20 cellular contexts compared by ENCODE assay signal in the genomic region with DNA sequence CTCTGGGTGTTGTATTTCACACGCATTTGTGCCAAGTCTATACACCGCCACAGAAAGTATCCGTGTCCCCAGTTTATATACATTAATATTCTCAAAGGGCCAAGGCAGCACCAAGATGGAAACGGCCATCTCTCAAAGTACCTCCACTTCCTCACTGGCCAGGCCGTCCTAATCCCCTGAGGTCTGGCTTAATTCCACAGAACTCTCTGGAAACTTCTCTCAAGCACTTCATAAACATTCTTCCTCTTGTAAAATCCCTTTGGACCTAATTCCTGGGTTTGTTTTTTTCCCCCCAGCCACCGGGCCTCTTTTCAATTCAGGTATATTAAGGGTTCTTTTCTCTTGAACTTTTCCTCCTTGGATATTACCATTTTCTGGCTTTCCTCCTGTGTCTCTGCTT.
"Had no signal": no experiment of that assay in that cellular context is flagged by ENCODE, and none has a peak within 500 bp of the region (broad histone marks: within the 10 kb centered on the region; RNA-seq: fewer than 3 reads in every experiment).

No MANE protein-coding gene starts in this region.

- H3K9me3 ChIP-seq: colonic mucosa, heart left ventricle, mucosa of descending colon, pancreas, suprapubic skin, thyroid gland had no signal

- H3K27ac ChIP-seq: colonic mucosa, heart left ventricle, suprapubic skin, thyroid gland had no signal

- H3K4me3 ChIP-seq: colonic mucosa, heart left ventricle, mucosa of descending colon, pancreas, suprapubic skin, thyroid gland had no signal

- FAIRE-seq: frontal cortex, islet of Langerhans, pancreas, urothelium cell line had no signal

- H3K36me3 ChIP-seq: colonic mucosa, heart left ventricle, pancreas, suprapubic skin, thyroid gland had no signal

- H3K27me3 ChIP-seq: colonic mucosa, heart left ventricle, pancreas, suprapubic skin, thyroid gland had no signal

- DNase-seq: colonic mucosa; dermis blood vessel endothelial cell; effector CD4-positive, alpha-beta T cell; heart left ventricle; hypothalamus; kidney glomerular epithelial cell; mammary epithelial cell; mucosa of descending colon; natural killer cell; pancreas; right cardiac atrium; stimulated activated CD4-positive, alpha-beta T cell treated with anti-CD3 and anti-CD28 coated beads, Interleukin-4, amount 100 ng/mL, for 1 hour; stimulated activated CD8-positive, alpha-beta memory T cell treated with anti-CD3 and anti-CD28 coated beads, Interleukin-4, amount 100 ng/mL, for 48 hours; stimulated activated naive CD8-positive, alpha-beta T cell treated with anti-CD3 and anti-CD28 coated beads, Interleukin-15, Interleukin-2, amounts not matched to agents 100 U/mL and 50 U/mL, for 24 hours; thyroid gland had no signal

- H3K4me1 ChIP-seq: colonic mucosa had no signal

- ATAC-seq: heart left ventricle; mucosa of descending colon; natural killer cell; pancreas; right cardiac atrium; stimulated activated effector memory CD8-positive, alpha-beta T cell treated with anti-CD3 and anti-CD28 coated beads, Interleukin-12 subunit alpha, Interleukin-12 subunit beta, amount 100 ng/mL, for 72 hours; stimulated activated naive CD8-positive, alpha-beta T cell treated with anti-CD3 and anti-CD28 coated beads, Interleukin-15, Interleukin-2, amounts not matched to agents 100 U/mL and 50 U/mL, for 24 hours had no signal
